Comparison of ENCODE assay signal across 9 cellular contexts in the genomic region with DNA sequence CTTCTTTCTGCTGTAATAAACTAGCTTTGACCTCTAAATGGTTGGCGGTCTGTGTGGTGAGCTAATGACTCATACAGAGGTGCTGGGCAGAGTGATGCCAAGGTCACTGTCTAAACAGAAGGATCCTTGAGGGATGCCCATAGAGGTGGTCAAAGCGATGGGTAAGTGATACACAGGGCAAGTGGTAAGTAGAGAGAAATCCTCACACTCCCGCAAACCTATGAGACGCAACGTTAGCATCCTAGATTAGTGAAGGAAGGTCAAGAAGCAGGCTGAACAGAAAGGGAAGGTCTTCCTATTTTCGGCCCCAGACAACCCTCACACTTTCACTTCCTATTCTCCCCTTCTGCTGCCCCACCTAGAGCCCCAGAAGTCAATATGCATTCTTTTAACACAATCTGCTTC.
A peak's percentile ranks its signal among the peaks of the same experiment; 100 is the strongest.
DNase-seq lines count a peak whose midpoint lies in the region; ATAC-seq lines count a peak whose summit lies in the region.
"Had no signal": no experiment of that assay in that cellular context is flagged by ENCODE, and none has a peak within 500 bp of the region (broad histone marks: within the 10 kb centered on the region; RNA-seq: fewer than 3 reads in every experiment).

No MANE protein-coding gene starts in this region.

- H3K9me3 Mint-ChIP-seq in CD4-positive, CD25-positive, alpha-beta regulatory T cell, result peaks cover 0 to 1% (median 0%) of the 10 kb centered on the region in 7 donors
- H3K9me3 Mint-ChIP-seq: activated naive CD8-positive, alpha-beta T cell treated with anti-CD3 and anti-CD28 coated beads, Interleukin-2, amount 10 ng/mL, durations not matched to agents 7 days and 5 days had no signal

- no peak overlapping the region for H3K4me3 Mint-ChIP-seq in CD4-positive, CD25-positive, alpha-beta regulatory T cell
- H3K4me3 Mint-ChIP-seq: activated naive CD8-positive, alpha-beta T cell treated with anti-CD3 and anti-CD28 coated beads, Interleukin-2, amount 10 ng/mL, durations not matched to agents 7 days and 5 days had no signal

- H3K27me3 Mint-ChIP-seq in CD4-positive, CD25-positive, alpha-beta regulatory T cell, result no peaks in the 10 kb centered on the region
- H3K27me3 Mint-ChIP-seq: activated naive CD8-positive, alpha-beta T cell treated with anti-CD3 and anti-CD28 coated beads, Interleukin-2, amount 10 ng/mL, durations not matched to agents 7 days and 5 days had no signal

- DNase-seq in CD4-positive, CD25-positive, alpha-beta regulatory T cell, result no peak
- DNase-seq in SW480 (ENCODE audit: low spot score), result peak; percentile 72
- no peak for DNase-seq in activated CD4-positive, alpha-beta T cell treated with anti-CD3 and anti-CD28 coated beads, Interleukin-2, amount 50 U/mL, for 4 hours
- DNase-seq in NCI-H226, result no peak
- DNase-seq in globus pallidus (ENCODE audit: low spot score), result no peak
- no peak for DNase-seq in stimulated activated CD4-positive, alpha-beta T cell treated with anti-CD3 and anti-CD28 coated beads, Interleukin-2, amount 100 ng/mL, for 24 hours
- DNase-seq: activated naive CD8-positive, alpha-beta T cell treated with anti-CD3 and anti-CD28 coated beads, Interleukin-2, amount 10 ng/mL, durations not matched to agents 7 days and 5 days had no signal

- H3K36me3 Mint-ChIP-seq in CD4-positive, CD25-positive, alpha-beta regulatory T cell, result no peaks in the 10 kb centered on the region

- peaks cover 14% of the 10 kb centered on the region for H3K4me1 ChIP-seq in CD4-positive, CD25-positive, alpha-beta regulatory T cell (ENCODE audit: control insufficient read depth, insufficient read depth, low read length, poor library complexity, severe bottlenecking)

- H3K36me3 ChIP-seq in CD4-positive, CD25-positive, alpha-beta regulatory T cell (ENCODE audit: control insufficient read depth, insufficient read depth, low read length), result no peaks in the 10 kb centered on the region

- H3K27ac ChIP-seq in CD4-positive, CD25-positive, alpha-beta regulatory T cell (ENCODE audit: insufficient read depth, low read length, poor library complexity, severe bottlenecking), result no peak overlapping the region

- no peaks in the 10 kb centered on the region for H3K27me3 ChIP-seq in CD4-positive, CD25-positive, alpha-beta regulatory T cell (ENCODE audit: control insufficient read depth, insufficient read depth, low read length)

- H3K4me3 ChIP-seq in CD4-positive, CD25-positive, alpha-beta regulatory T cell (ENCODE audit: low read depth, low read length), result no peak overlapping the region

- ATAC-seq in CD4-positive, CD25-positive, alpha-beta regulatory T cell (ENCODE audit: low read depth in 2 of 2), result peak in 1 of 2 donors; percentile 33
- ATAC-seq in GM19397 (IDR thresholded peaks at IDR 0.05; ENCODE audit: unreplicated experiment), result peak; percentile 94
- peak; percentile 95 for ATAC-seq in HG03135 (IDR thresholded peaks at IDR 0.05; ENCODE audit: unreplicated experiment)

- H3K9me3 ChIP-seq in CD4-positive, CD25-positive, alpha-beta regulatory T cell (ENCODE audit: control insufficient read depth in 2 of 2, low read length in 2 of 2), result no peaks in the 10 kb centered on the region

- peaks cover 13 to 37% (median 19%) of the 10 kb centered on the region in 4 donors for H3K4me1 Mint-ChIP-seq in CD4-positive, CD25-positive, alpha-beta regulatory T cell

- H3K27ac Mint-ChIP-seq in CD4-positive, CD25-positive, alpha-beta regulatory T cell, result peak overlapping the region; percentile 25 to 54 (median 43)
- H3K27ac Mint-ChIP-seq: activated naive CD8-positive, alpha-beta T cell treated with anti-CD3 and anti-CD28 coated beads, Interleukin-2, amount 10 ng/mL, durations not matched to agents 7 days and 5 days had no signal
